In genomic region chrX:41045960-41046567, GRCh38 we compare ENCODE assay signal across 15 cellular contexts. TPM values are rescaled to one million over a fixed set of nuclear protein-coding genes. Genes with fewer than 3 reads are reported as not detected.
DNase-seq lines count a peak whose midpoint lies in the region; ATAC-seq and TF ChIP-seq lines count a peak whose summit lies in the region.
"Had no signal": no experiment of that assay in that cellular context is flagged by ENCODE, and none has a peak within 500 bp of the region (broad histone marks: within the 10 kb centered on the region; RNA-seq: fewer than 3 reads in every experiment).

No MANE protein-coding gene starts in this region.

- intact Hi-C loops in CD4-positive, alpha-beta T cell (cut with DNase I, micrococcal nuclease), result no loop called here

- DNase-seq in AG10803 (ENCODE audit: low read depth) (peak; percentile 84), OCI-M1 (lab: John Stamatoyannopoulos, UW) (peak; percentile 26), fibroblast of peridontal ligament (ENCODE audit: extremely low read depth) (peak; percentile 87), mucosa of gallbladder (ENCODE audit: low spot score) (peak; percentile 20), ureter (ENCODE audit: low spot score) (no peak)
- no peak for DNase-seq in CD4-positive, alpha-beta T cell
- DNase-seq: activated CD4-positive, alpha-beta T cell treated with anti-CD3 and anti-CD28 coated beads for 1 hour; kidney; NCI-H1417 had no signal

- no peaks in the 10 kb centered on the region for H3K27me3 Mint-ChIP-seq in CD4-positive, alpha-beta T cell

- H3K4me3 ChIP-seq in AG10803 (ENCODE audit: low read length), result no peak overlapping the region
- H3K4me3 ChIP-seq: vagina had no signal

- peaks cover 8% of the 10 kb centered on the region for H3K4me1 Mint-ChIP-seq in CD4-positive, alpha-beta T cell (ENCODE audit: low read depth)

- H3K4me3 Mint-ChIP-seq in CD4-positive, alpha-beta T cell, result no peak overlapping the region
- H3K4me3 Mint-ChIP-seq: nephron had no signal

- POLR2A ChIA-PET in CD4-positive, alpha-beta T cell (lab: Charles Lee), result no interaction called here

- no peak for TF ChIP-seq CTCF in AG10803 (conservative IDR thresholded peaks at IDR 0.05; ENCODE audit: low read length)
- no peak for TF ChIP-seq CTCF in CD4-positive, alpha-beta T cell (IDR thresholded peaks at IDR 0.05)

- H3K9me3 Mint-ChIP-seq in CD4-positive, alpha-beta T cell, result no peaks in the 10 kb centered on the region

- no peaks in the 10 kb centered on the region for H3K9me3 ChIP-seq in CD4-positive, alpha-beta T cell (ENCODE audit: control insufficient read depth, low read length)
- H3K9me3 ChIP-seq: vagina had no signal

- H3K27me3 ChIP-seq in CD4-positive, alpha-beta T cell (ENCODE audit: control insufficient read depth, insufficient read depth, low read length), result no peaks in the 10 kb centered on the region
- H3K27me3 ChIP-seq: vagina had no signal

- H3K36me3 Mint-ChIP-seq in CD4-positive, alpha-beta T cell (ENCODE audit: low read depth), result no peaks in the 10 kb centered on the region

- H3K27ac ChIP-seq in CD4-positive, alpha-beta T cell (ENCODE audit: low read depth, low read length), result no peak overlapping the region
- H3K27ac ChIP-seq: C4-2B, epithelial cell of prostate, vagina had no signal

- no peak for ATAC-seq in CD4-positive, alpha-beta T cell (ENCODE audit: poor library complexity)
- ATAC-seq in GM18909 (IDR thresholded peaks at IDR 0.05; ENCODE audit: poor library complexity, unreplicated experiment) (no peak), HG02642 (IDR thresholded peaks at IDR 0.05; ENCODE audit: poor library complexity, unreplicated experiment) (no peak)

- CTCF ChIA-PET in CD4-positive, alpha-beta T cell (lab: Charles Lee), result no interaction called here

- no peak overlapping the region for H3K27ac Mint-ChIP-seq in CD4-positive, alpha-beta T cell

RNA-seq across cellular contexts. Expression of gene USP9X, which starts 39.2 kb away (rescaled TPM):
- 90.5 TPM for total RNA-seq in mucosa of gallbladder
- total RNA-seq in ureter, result 93.8 TPM
- 10 to 100 TPM; 70.4 to 74.8 TPM for total RNA-seq in CD4-positive, alpha-beta T cell

Comparison
In these comparisons a context has a peak if more than half of its experiments do, and no peak if none do; other contexts are left out.
1. DNase-seq: peak in AG10803 (single experiment), OCI-M1 (single experiment), fibroblast of peridontal ligament (single experiment) and mucosa of gallbladder (single experiment); none in ureter (single experiment) and CD4-positive, alpha-beta T cell (0 of 10).